ENCODE assay signal across 18 cellular contexts in genomic region chr18:67239826-67240225, GRCh38.
"Had no signal": no experiment of that assay in that cellular context is flagged by ENCODE, and none has a peak within 500 bp of the region (broad histone marks: within the 10 kb centered on the region; RNA-seq: fewer than 3 reads in every experiment).

No MANE protein-coding gene starts in this region.

- H3K27me3 ChIP-seq: body of pancreas, colonic mucosa, esophagus squamous epithelium, left lung, pancreas, sigmoid colon, spleen, thyroid gland had no signal

- H3K36me3 ChIP-seq: colonic mucosa, esophagus squamous epithelium, left lung, pancreas, sigmoid colon, spleen, thyroid gland had no signal

- H3K4me3 ChIP-seq: body of pancreas, colonic mucosa, esophagus squamous epithelium, left lung, pancreas, sigmoid colon, spleen, thyroid gland had no signal

- ATAC-seq: body of pancreas, left lung, pancreas had no signal

- H3K4me3 Mint-ChIP-seq: activated naive CD4-positive, alpha-beta T cell treated with anti-CD3 and anti-CD28 coated beads, Interleukin-2, amount 50 U/mL, for 24 hours; activated T-helper 1 cell treated with anti-CD3 and anti-CD28 coated beads, Interleukin-12 subunit alpha, Interleukin-12 subunit beta, Interleukin-2, Interleukin-4 antibody, amounts not matched to agents 30 ng/mL and 10 ng/mL and 1 ng/mL, durations not matched to agents 14 hours and 24 hours and 36 hours; naive B cell had no signal

- H3K4me1 ChIP-seq: body of pancreas, colonic mucosa, left lung, sigmoid colon, thyroid gland had no signal

- DNase-seq: activated CD4-positive, alpha-beta T cell treated with anti-CD3 and anti-CD28 coated beads for 1 hour; amniotic stem cell; body of pancreas; central memory CD4-positive, alpha-beta T cell; colonic mucosa; esophagus squamous epithelium; hypothalamus; kidney; left lung; mammary epithelial cell; naive B cell; pancreas; SIG-M5; sigmoid colon; spleen; thyroid gland had no signal

- H3K27ac ChIP-seq: body of pancreas, colonic mucosa, esophagus squamous epithelium, left lung, pancreas, sigmoid colon, spleen, thyroid gland had no signal

- H3K9me3 Mint-ChIP-seq: activated naive CD4-positive, alpha-beta T cell treated with anti-CD3 and anti-CD28 coated beads, Interleukin-2, amount 50 U/mL, for 24 hours; activated T-helper 1 cell treated with anti-CD3 and anti-CD28 coated beads, Interleukin-12 subunit alpha, Interleukin-12 subunit beta, Interleukin-2, Interleukin-4 antibody, amounts not matched to agents 30 ng/mL and 10 ng/mL and 1 ng/mL, durations not matched to agents 14 hours and 24 hours and 36 hours had no signal

- H3K27ac Mint-ChIP-seq: activated naive CD4-positive, alpha-beta T cell treated with anti-CD3 and anti-CD28 coated beads, Interleukin-2, amount 50 U/mL, for 24 hours; activated T-helper 1 cell treated with anti-CD3 and anti-CD28 coated beads, Interleukin-12 subunit alpha, Interleukin-12 subunit beta, Interleukin-2, Interleukin-4 antibody, amounts not matched to agents 30 ng/mL and 10 ng/mL and 1 ng/mL, durations not matched to agents 14 hours and 24 hours and 36 hours; naive B cell had no signal

- H3K27me3 Mint-ChIP-seq: activated naive CD4-positive, alpha-beta T cell treated with anti-CD3 and anti-CD28 coated beads, Interleukin-2, amount 50 U/mL, for 24 hours had no signal

- H3K36me3 Mint-ChIP-seq: activated naive CD4-positive, alpha-beta T cell treated with anti-CD3 and anti-CD28 coated beads, Interleukin-2, amount 50 U/mL, for 24 hours; naive B cell had no signal
